28 cellular contexts compared by ENCODE assay signal in the genomic region with DNA sequence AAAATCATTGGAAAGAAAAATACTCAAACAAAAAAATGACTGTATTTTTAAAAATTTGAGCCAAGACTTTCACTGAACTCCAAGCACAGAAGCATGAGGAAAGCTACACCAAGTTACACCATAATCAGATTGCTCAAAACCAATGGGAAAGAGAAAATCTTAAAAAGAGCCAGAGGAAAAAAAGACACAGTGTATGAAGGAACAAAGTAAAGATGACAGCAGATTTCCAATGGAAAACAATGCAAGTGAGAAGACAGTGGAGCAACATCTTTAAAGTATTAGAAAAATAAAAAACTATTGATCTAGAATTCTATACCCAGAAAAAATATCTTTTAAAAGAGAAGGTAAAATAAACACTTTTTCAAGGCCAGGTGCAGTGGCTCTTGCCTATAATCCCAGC.
"Had no signal": no experiment of that assay in that cellular context is flagged by ENCODE, and none has a peak within 500 bp of the region (broad histone marks: within the 10 kb centered on the region; RNA-seq: fewer than 3 reads in every experiment).

No MANE protein-coding gene starts in this region.

- H3K9me3 ChIP-seq: body of pancreas, gastrocnemius medialis had no signal

- H3K4me3 ChIP-seq: adrenal gland, body of pancreas, esophagus muscularis mucosa, gastrocnemius medialis, heart left ventricle had no signal

- H3K27ac ChIP-seq: adrenal gland, body of pancreas, esophagus muscularis mucosa, foreskin keratinocyte, gastrocnemius medialis, heart left ventricle had no signal

- DNase-seq: activated CD4-positive, alpha-beta T cell treated with anti-CD3 and anti-CD28 coated beads for 1 hour; activated CD4-positive, alpha-beta T cell treated with anti-CD3 and anti-CD28 coated beads for 4 hours; activated CD4-positive, alpha-beta T cell treated with anti-CD3 and anti-CD28 coated beads, Interleukin-2, amount 50 U/mL, for 1 hour; activated CD4-positive, alpha-beta T cell treated with anti-CD3 and anti-CD28 coated beads, Interleukin-2, amount 50 U/mL, for 48 hours; activated CD8-positive, alpha-beta memory T cell treated with anti-CD3 and anti-CD28 coated beads for 24 hours; activated CD8-positive, alpha-beta T cell treated with anti-CD3 and anti-CD28 coated beads for 36 hours; activated effector memory CD4-positive, alpha-beta T cell treated with Interleukin-2 at 50 U/mL for 16 hours; activated gamma-delta T cell treated with Interleukin-2 at 50 U/mL for 16 hours; activated naive CD4-positive, alpha-beta T cell treated with anti-CD3 and anti-CD28 coated beads, Interleukin-2, amount 50 U/mL, for 16 hours; activated naive CD4-positive, alpha-beta T cell treated with Interleukin-2 at 50 U/mL for 16 hours; activated T-cell treated with anti-CD3 and anti-CD28 coated beads, Interleukin-2, amount 50 U/mL, for 4 hours; amygdala; body of pancreas; caudate nucleus; cortex of kidney; dermis blood vessel endothelial cell; effector CD4-positive, alpha-beta T cell; effector memory CD8-positive, alpha-beta T cell; erythroblast; foreskin keratinocyte; gastrocnemius medialis; glutamatergic neuron; heart left ventricle; T-helper 2 cell had no signal

- H3K27ac Mint-ChIP-seq: activated CD8-positive, alpha-beta T cell treated with anti-CD3 and anti-CD28 coated beads for 36 hours; activated naive CD8-positive, alpha-beta T cell; activated T-helper 17 cell treated with anti-CD3 and anti-CD28 coated beads, Interleukin-2, amount 50 U/mL, for 72 hours; effector memory CD8-positive, alpha-beta T cell had no signal

- H3K9me3 Mint-ChIP-seq: activated T-helper 17 cell treated with anti-CD3 and anti-CD28 coated beads, Interleukin-2, amount 50 U/mL, for 72 hours had no signal

- H3K36me3 Mint-ChIP-seq: activated naive CD8-positive, alpha-beta T cell had no signal

- H3K4me1 Mint-ChIP-seq: activated T-helper 17 cell treated with anti-CD3 and anti-CD28 coated beads, Interleukin-2, amount 50 U/mL, for 72 hours had no signal

- ATAC-seq: activated CD8-positive, alpha-beta T cell treated with anti-CD3 and anti-CD28 coated beads for 36 hours; activated T-cell treated with anti-CD3 and anti-CD28 coated beads, Interleukin-2, amount 50 U/mL, for 4 hours; activated T-helper 17 cell treated with anti-CD3 and anti-CD28 coated beads, Interleukin-2, amount 50 U/mL, for 72 hours; body of pancreas; effector memory CD8-positive, alpha-beta T cell; foreskin keratinocyte; gastrocnemius medialis; heart left ventricle had no signal

- H3K27me3 ChIP-seq: adrenal gland, body of pancreas had no signal

- H3K36me3 ChIP-seq: adrenal gland, esophagus muscularis mucosa, gastrocnemius medialis, heart left ventricle had no signal

- H3K4me1 ChIP-seq: adrenal gland, body of pancreas, esophagus muscularis mucosa, foreskin keratinocyte, gastrocnemius medialis, heart left ventricle had no signal

- H3K4me3 Mint-ChIP-seq: activated CD8-positive, alpha-beta T cell treated with anti-CD3 and anti-CD28 coated beads for 36 hours; activated naive CD8-positive, alpha-beta T cell; activated T-cell treated with anti-CD3 and anti-CD28 coated beads, Interleukin-2, amount 50 U/mL, for 4 hours; activated T-helper 17 cell treated with anti-CD3 and anti-CD28 coated beads, Interleukin-2, amount 50 U/mL, for 72 hours; effector memory CD8-positive, alpha-beta T cell had no signal
